8 cellular contexts compared by ENCODE assay signal in the genomic region with DNA sequence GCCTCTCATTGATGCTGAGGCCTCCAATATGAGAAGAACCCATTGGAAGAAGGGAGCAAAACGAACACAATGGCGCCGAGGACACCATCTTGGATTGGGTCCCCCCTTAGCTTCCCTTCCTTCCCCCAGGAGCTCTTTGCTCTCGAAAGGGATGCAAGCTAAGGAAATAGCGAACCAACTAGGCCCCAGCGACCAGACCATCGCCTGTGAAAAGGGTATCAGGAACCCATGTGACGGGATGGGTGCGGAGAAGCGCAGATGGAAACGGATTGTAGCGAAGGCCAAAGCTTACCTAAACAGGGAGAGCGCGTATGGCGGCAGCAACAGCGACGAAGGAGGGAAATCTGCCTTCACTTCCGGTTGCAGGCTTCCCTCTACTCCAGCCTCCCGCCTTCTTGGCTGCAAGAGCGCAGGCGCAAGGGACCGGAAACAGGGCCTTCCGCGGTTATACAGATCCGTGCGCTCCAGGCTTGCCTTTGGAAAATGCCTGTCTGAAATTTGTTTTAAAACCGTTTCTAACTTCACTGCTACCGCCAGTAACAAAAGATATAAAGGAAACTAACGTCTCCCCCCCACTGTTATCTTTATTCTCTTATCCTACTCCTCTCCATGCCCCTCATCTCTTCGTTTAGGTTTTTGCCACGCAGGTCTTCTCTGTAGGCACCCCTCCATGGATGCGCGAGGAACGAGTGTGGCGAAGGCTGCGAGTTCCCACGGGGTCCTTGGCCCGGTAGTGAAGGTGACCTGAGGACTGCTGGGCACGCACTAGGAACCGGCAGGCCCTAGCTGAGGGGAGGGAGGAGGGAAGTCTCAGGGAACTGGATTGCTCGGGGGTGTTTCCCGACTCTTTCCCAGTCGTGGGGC. TPM values are rescaled to one million over a fixed set of nuclear protein-coding genes. Genes with fewer than 3 reads are reported as not detected.
DNase-seq lines count a peak whose midpoint lies in the region; ATAC-seq and TF ChIP-seq lines count a peak whose summit lies in the region.

A gene (minus strand): TSS at position 346 of the 864 bp plus-strand sequence. CDS start 1,471 bp downstream, outside the sequence.

- in situ Hi-C loops in KBM-7 (cut with MboI; ENCODE audit: low pct_unique_long_range_greater_than_20kb, low sequenced_read_pairs) (no loop called here), Panc1 (cut with HindIII; ENCODE audit: low pct_unique_long_range_greater_than_20kb, low sequenced_read_pairs) (no loop called here)

- TF ChIP-seq CTCF in Panc1 (IDR thresholded peaks at IDR 0.05): no peak

- H3K27ac Mint-ChIP-seq in activated T-cell treated with anti-CD3 and anti-CD28 coated beads, Interleukin-2, amount 50 U/mL, for 24 hours: peak within 1 kb of the TSS; percentile 95

- H3K4me3 ChIP-seq in Panc1 (ENCODE audit: low read depth in 2 of 2, low read length in 2 of 2): peak within 1 kb of the TSS; percentile 54 to 98
- peak within 1 kb of the TSS; percentile 96 for H3K4me3 ChIP-seq in mucosa of stomach (ENCODE audit: low read length)

- no peaks in the 10 kb centered on the region for H3K9me3 Mint-ChIP-seq in activated T-cell treated with anti-CD3 and anti-CD28 coated beads, Interleukin-2, amount 50 U/mL, for 24 hours

- H3K4me1 ChIP-seq in Panc1 (ENCODE audit: control insufficient read depth, insufficient read depth, low read length) (peaks cover 19% of the 10 kb centered on the region), mucosa of stomach (ENCODE audit: control insufficient read depth, insufficient read depth, low read length) (peaks cover 34% of the 10 kb centered on the region)

- intact Hi-C loops in Panc1 (cut with micrococcal nuclease; ENCODE audit: unreplicated experiment): loop anchor here (2.0 kb wide), 1 partner anchor 49 kb away; no protein-coding TSS in a partner anchor

- ATAC-seq in GM21619 (IDR thresholded peaks at IDR 0.05; ENCODE audit: unreplicated experiment): peak; percentile 62
- ATAC-seq in Panc1: peak; percentile 91

- peak within 1 kb of the TSS; percentile 97 for H3K27ac ChIP-seq in Panc1 (ENCODE audit: low read length)

- no TSS peak for BruUV-seq in Panc1 (replicated peaks; lab: Mats Ljungman, UMichigan)

- DNase-seq in DMS114 treated with DMSO at 0.1 percent for 48 hours (lab: John Stamatoyannopoulos, UW; ENCODE audit: unreplicated experiment) (peak; percentile 98), KBM-7 (peak; percentile 98), Panc1 (ENCODE audit: low read depth, low spot score) (peak; percentile 86), erythroblast (lab: John Stamatoyannopoulos, UW) (peak; percentile 98)
- DNase-seq in activated T-cell treated with anti-CD3 and anti-CD28 coated beads, Interleukin-2, amount 50 U/mL, for 24 hours: peak; percentile 93
- peak; percentile 94 for DNase-seq in stimulated activated CD8-positive, alpha-beta memory T cell treated with anti-CD3 and anti-CD28 coated beads, Interleukin-4, amount 100 ng/mL, for 48 hours

- CTCF ChIA-PET in Panc1 (lab: Charles Lee): interaction anchor here (0.6 kb wide), 1 partner anchor 60 kb away, joined by 3 read pairs; no protein-coding TSS in a partner anchor

- POLR2A ChIA-PET in Panc1 (lab: Charles Lee): interaction anchor here (0.5 to 1.5 kb wide), 9 partner anchors 12 to 80 kb away, joined by 3 to 8 read pairs (median 4); a partner anchor contains a TSS

- H3K27me3 Mint-ChIP-seq in activated T-cell treated with anti-CD3 and anti-CD28 coated beads, Interleukin-2, amount 50 U/mL, for 24 hours: no peaks in the 10 kb centered on the region

- H3K27me3 ChIP-seq in Panc1 (ENCODE audit: control insufficient read depth, insufficient read depth, low read length): no peaks in the 10 kb centered on the region
- H3K27me3 ChIP-seq in mucosa of stomach (ENCODE audit: control insufficient read depth, insufficient read depth, low read length): no peaks in the 10 kb centered on the region

- H3K4me3 Mint-ChIP-seq in activated T-cell treated with anti-CD3 and anti-CD28 coated beads, Interleukin-2, amount 50 U/mL, for 24 hours: peak within 1 kb of the TSS; percentile 94

- no peaks in the 10 kb centered on the region for H3K9me3 ChIP-seq in Panc1 (ENCODE audit: control insufficient read depth, insufficient read depth, low read depth, low read length)
- H3K9me3 ChIP-seq in mucosa of stomach (ENCODE audit: control insufficient read depth, low read length): no peaks in the 10 kb centered on the region

- peaks cover 50% of the 10 kb centered on the region for H3K4me1 Mint-ChIP-seq in activated T-cell treated with anti-CD3 and anti-CD28 coated beads, Interleukin-2, amount 50 U/mL, for 24 hours (ENCODE audit: low read depth)

- peak; percentile 98 for TF ChIP-seq POLR2A in erythroblast (IDR thresholded peaks at IDR 0.05; ENCODE audit: low read length)

- peaks cover 61% of the 10 kb centered on the region for H3K36me3 Mint-ChIP-seq in activated T-cell treated with anti-CD3 and anti-CD28 coated beads, Interleukin-2, amount 50 U/mL, for 24 hours (ENCODE audit: low read depth)

- H3K9ac ChIP-seq in mucosa of stomach (ENCODE audit: low read length): peak within 1 kb of the TSS; percentile 90

- H3K36me3 ChIP-seq in Panc1 (ENCODE audit: control insufficient read depth, insufficient read depth, low read length): peaks cover 18% of the 10 kb centered on the region
- H3K36me3 ChIP-seq in mucosa of stomach (ENCODE audit: control insufficient read depth, insufficient read depth, low read length): no peaks in the 10 kb centered on the region

RNA-seq across cellular contexts. Expression of the gene that starts here (rescaled TPM):
- 401 TPM for total RNA-seq in Panc1 (2021; ENCODE audit: unreplicated experiment)
- polyA plus RNA-seq in Panc1 (2012; ENCODE audit: insufficient read length): 382 TPM

Comparison
In these comparisons a context has a peak if more than half of its experiments do, and no peak if none do; other contexts are left out.
1. Peak in every context shown above with its lines: DNase-seq, ATAC-seq, H3K4me3 ChIP-seq and H3K27ac ChIP-seq.